Comparison of ENCODE assay signal across 9 cellular contexts in the genomic region with DNA sequence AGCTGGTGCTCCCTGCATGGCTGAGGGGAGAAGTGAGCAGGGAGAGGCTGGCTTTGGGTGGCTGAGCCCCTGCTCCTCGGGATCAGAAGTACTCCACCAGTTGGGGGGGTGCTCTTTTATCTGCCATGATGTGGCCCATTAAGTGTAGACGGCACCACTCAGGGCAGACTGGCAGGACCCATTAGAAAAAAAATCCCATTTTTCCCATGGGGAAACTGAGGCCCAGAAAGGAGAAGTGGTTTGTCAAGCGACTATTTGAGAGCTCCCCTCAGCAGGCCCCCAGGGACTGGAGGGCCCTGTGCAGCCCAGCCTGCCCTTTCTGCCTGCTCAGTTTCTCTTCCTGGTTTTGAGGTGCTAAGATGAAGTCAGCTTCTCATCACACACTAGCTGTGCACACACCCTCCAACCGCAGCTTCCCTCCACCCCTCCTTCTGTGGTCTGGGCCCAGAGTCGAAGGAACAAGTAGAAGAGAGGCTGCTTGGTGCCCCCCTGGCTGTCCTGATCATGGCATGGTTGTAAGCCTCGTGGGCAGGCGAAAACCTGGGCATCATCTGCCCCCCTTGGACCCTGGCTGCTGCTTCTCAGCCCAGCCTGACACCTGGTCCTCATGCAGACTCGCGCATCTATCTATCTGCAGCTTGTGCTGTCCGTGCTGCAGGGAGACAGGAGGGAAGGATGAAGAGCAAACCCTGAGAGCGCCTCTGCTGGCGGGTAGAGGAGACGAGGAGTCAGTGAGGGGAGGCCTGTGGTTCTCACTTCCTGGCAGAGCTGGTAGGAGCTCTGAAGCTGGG. TPM values are rescaled to one million over a fixed set of nuclear protein-coding genes. Genes with fewer than 3 reads are reported as not detected.
A peak's percentile ranks its signal among the peaks of the same experiment; 100 is the strongest.
DNase-seq lines count a peak whose midpoint lies in the region; ATAC-seq and TF ChIP-seq lines count a peak whose summit lies in the region.
"Had no signal": no experiment of that assay in that cellular context is flagged by ENCODE, and none has a peak within 500 bp of the region (broad histone marks: within the 10 kb centered on the region; RNA-seq: fewer than 3 reads in every experiment).

No MANE protein-coding gene starts in this region.

- H3K27me3 ChIP-seq in CD4-positive, alpha-beta T cell (ENCODE audit: control insufficient read depth, insufficient read depth, low read length) = no peaks in the 10 kb centered on the region
- no peaks in the 10 kb centered on the region for H3K27me3 ChIP-seq in adrenal gland
- H3K27me3 ChIP-seq in right atrium auricular region = no peaks in the 10 kb centered on the region

- H3K36me3 Mint-ChIP-seq in CD4-positive, alpha-beta T cell (ENCODE audit: low read depth) = peaks cover 52% of the 10 kb centered on the region

- intact Hi-C loops in CD4-positive, alpha-beta T cell (cut with DNase I, micrococcal nuclease) = loop anchor here (1.0 to 10.0 kb wide), 6 partner anchors 8 to 793 kb away; partner anchors contain the start of genes C15orf39 (in 2 of the 2), ARID3B (in 1 of the 2), PML (in 1 of the 2) and STOML1 (in 1 of the 2)
- intact Hi-C loops in adrenal gland (cut with DNase I) = no loop called here

- DNase-seq in CD4-positive, alpha-beta T cell = peak; percentile 78 to 93 (median 84)
- DNase-seq in T-helper 1 cell = peak; percentile 77 to 96 (median 88)
- peak in 6 of 7 donors; percentile 52 to 83 (median 64) for DNase-seq in adrenal gland
- peak; percentile 84 for DNase-seq in right atrium auricular region (ENCODE audit: low spot score)
- DNase-seq in stimulated activated CD4-positive, alpha-beta T cell treated with anti-CD3 and anti-CD28 coated beads, Interleukin-12 subunit alpha, Interleukin-12 subunit beta, amount 100 ng/mL, for 4 hours = peak; percentile 85
- no peak for DNase-seq in middle frontal gyrus (ENCODE audit: extremely low spot score, low spot score)

- no peaks in the 10 kb centered on the region for H3K9me3 Mint-ChIP-seq in CD4-positive, alpha-beta T cell

- H3K4me3 Mint-ChIP-seq in CD4-positive, alpha-beta T cell = peak overlapping the region; percentile 90

- H3K4me3 ChIP-seq in adrenal gland (no peak overlapping the region), right atrium auricular region (no peak overlapping the region)

- H3K27ac ChIP-seq in CD4-positive, alpha-beta T cell (ENCODE audit: low read depth, low read length) = peak overlapping the region; percentile 93
- H3K27ac ChIP-seq in adrenal gland = peak overlapping the region in 3 of 5 donors; percentile 31 to 83 (median 60)
- peak overlapping the region; percentile 91 to 92 for H3K27ac ChIP-seq in right atrium auricular region

- peak overlapping the region; percentile 94 for H3K27ac Mint-ChIP-seq in CD4-positive, alpha-beta T cell

- no peak for TF ChIP-seq POLR2A in adrenal gland (IDR thresholded peaks at IDR 0.05)

- POLR2A ChIA-PET in CD4-positive, alpha-beta T cell (lab: Charles Lee) = interaction anchor here (0.6 to 33.5 kb wide), 18 partner anchors 8 to 667 kb away, joined by 3 to 925 read pairs (median 6); partner anchors contain the start of genes ARID3B, CLK3, COX5A and CSK

- H3K27me3 Mint-ChIP-seq in CD4-positive, alpha-beta T cell = no peaks in the 10 kb centered on the region

- WGBS in adrenal gland, 4 donors = 46 to 67% (median 61%) methylated on average over 13 of the region's 13 CpGs

- TF ChIP-seq CTCF in CD4-positive, alpha-beta T cell (IDR thresholded peaks at IDR 0.05) = peak; percentile 83
- TF ChIP-seq CTCF in adrenal gland (IDR thresholded peaks at IDR 0.05) = peak in 4 of 6 experiments; percentile 23 to 38 (median 26)
- TF ChIP-seq CTCF in right atrium auricular region (IDR thresholded peaks at IDR 0.05) = peak in 1 of 2 donors; percentile 62

- no peaks in the 10 kb centered on the region for H3K9me3 ChIP-seq in CD4-positive, alpha-beta T cell (ENCODE audit: control insufficient read depth, low read length)
- H3K9me3 ChIP-seq in adrenal gland (replicated peaks in 1 of 3) (no peaks in the 10 kb centered on the region), right atrium auricular region (no peaks in the 10 kb centered on the region)

- peaks cover 32 to 93% of the 10 kb centered on the region in 2 donors for H3K4me1 ChIP-seq in adrenal gland (replicated peaks in 1 of 2)
- H3K4me1 ChIP-seq in right atrium auricular region = peaks cover 0 to 100% of the 10 kb centered on the region in 2 donors

- CTCF ChIA-PET in CD4-positive, alpha-beta T cell (lab: Charles Lee) = interaction anchor here (0.6 to 14.8 kb wide), 20 partner anchors 9 to 242 kb away, joined by 3 to 353 read pairs (median 4); partner anchors contain the start of genes FAM219B and ULK3

- ATAC-seq in CD4-positive, alpha-beta T cell (ENCODE audit: poor library complexity) = peak; percentile 72
- peak; percentile 48 for ATAC-seq in GM19455 (IDR thresholded peaks at IDR 0.05; ENCODE audit: unreplicated experiment)
- peak; percentile 31 for ATAC-seq in HG03571 (IDR thresholded peaks at IDR 0.05; ENCODE audit: unreplicated experiment)

- peaks cover 71% of the 10 kb centered on the region for H3K4me1 Mint-ChIP-seq in CD4-positive, alpha-beta T cell (ENCODE audit: low read depth)

- H3K36me3 ChIP-seq in adrenal gland (replicated peaks in 1 of 2) (no peaks in the 10 kb centered on the region), right atrium auricular region (no peaks in the 10 kb centered on the region)

RNA-seq across cellular contexts. Expression of gene CSK, which starts 5.6 kb away (rescaled TPM):
- 100 to 1,000 TPM; 114 to 118 TPM for total RNA-seq in CD4-positive, alpha-beta T cell
- total RNA-seq in adrenal gland = 10 to 100 TPM; 13.8 to 59.4 (median 30.1) TPM
- 10 to 100 TPM; 20.5 to 46.4 (median 25.8) TPM for polyA plus RNA-seq in adrenal gland
- total RNA-seq in right atrium auricular region = 10 to 100 TPM; 25.6 to 26.8 TPM

RNA-seq across cellular contexts. Expression of gene LMAN1L, which starts 25.2 kb away (rescaled TPM):
- total RNA-seq in CD4-positive, alpha-beta T cell = under 1 TPM; 0.56 to 0.93 TPM
- total RNA-seq in adrenal gland (10 to 100 TPM in 1 of 8 donors, 1 to 10 TPM in 6, not detected in 1; 1.6 to 11.2 (median 5.1) TPM), right atrium auricular region (10 to 100 TPM; 13.8 to 88.7 TPM)
- 10 to 100 TPM in 1 of 3 donors, 1 to 10 TPM in 1, under 1 TPM in 1; 0.88 to 12.5 (median 7.3) TPM for polyA plus RNA-seq in adrenal gland

RNA-seq across cellular contexts. Expression of gene CYP1A2, which starts 38.8 kb away (rescaled TPM):
- total RNA-seq in CD4-positive, alpha-beta T cell = not detected
- not detected for total RNA-seq in adrenal gland
- polyA plus RNA-seq in adrenal gland = not detected
- total RNA-seq in right atrium auricular region = not detected

RNA-seq across cellular contexts. Expression of gene CPLX3, which starts 39.0 kb away (rescaled TPM):
- under 1 TPM; 0.16 to 0.53 TPM for total RNA-seq in CD4-positive, alpha-beta T cell
- total RNA-seq in adrenal gland (1 to 10 TPM in 2 of 8 donors, under 1 TPM in 4, not detected in 2; 0.51 to 3.6 (median 0.75) TPM), right atrium auricular region (10 to 100 TPM in 1 of 2 donors, 1 to 10 TPM in 1; 1.1 to 10.8 TPM)
- polyA plus RNA-seq in adrenal gland = 10 to 100 TPM in 2 of 3 donors, 1 to 10 TPM in 1; 1.1 to 24.1 (median 24.0) TPM
- polyA plus RNA-seq: adipose tissue had no signal

RNA-seq across cellular contexts. Expression of gene ULK3, which starts 55.5 kb away (rescaled TPM):
- 10 to 100 TPM; 37.8 to 38.9 TPM for total RNA-seq in CD4-positive, alpha-beta T cell
- total RNA-seq in adrenal gland (10 to 100 TPM; 30.1 to 83.6 (median 52.5) TPM), right atrium auricular region (10 to 100 TPM; 38.1 to 42.9 TPM)
- 100 to 1,000 TPM in 2 of 3 donors, 10 to 100 TPM in 1; 21.7 to 126 (median 124) TPM for polyA plus RNA-seq in adrenal gland

Comparison
In these comparisons a context has a peak if more than half of its experiments do, and no peak if none do; other contexts are left out.
1. intact Hi-C loops: an anchor here in CD4-positive, alpha-beta T cell (1.0 to 10.0 kb wide); none called in adrenal gland.